Comparison of ENCODE assay signal across 8 cellular contexts in the genomic region with DNA sequence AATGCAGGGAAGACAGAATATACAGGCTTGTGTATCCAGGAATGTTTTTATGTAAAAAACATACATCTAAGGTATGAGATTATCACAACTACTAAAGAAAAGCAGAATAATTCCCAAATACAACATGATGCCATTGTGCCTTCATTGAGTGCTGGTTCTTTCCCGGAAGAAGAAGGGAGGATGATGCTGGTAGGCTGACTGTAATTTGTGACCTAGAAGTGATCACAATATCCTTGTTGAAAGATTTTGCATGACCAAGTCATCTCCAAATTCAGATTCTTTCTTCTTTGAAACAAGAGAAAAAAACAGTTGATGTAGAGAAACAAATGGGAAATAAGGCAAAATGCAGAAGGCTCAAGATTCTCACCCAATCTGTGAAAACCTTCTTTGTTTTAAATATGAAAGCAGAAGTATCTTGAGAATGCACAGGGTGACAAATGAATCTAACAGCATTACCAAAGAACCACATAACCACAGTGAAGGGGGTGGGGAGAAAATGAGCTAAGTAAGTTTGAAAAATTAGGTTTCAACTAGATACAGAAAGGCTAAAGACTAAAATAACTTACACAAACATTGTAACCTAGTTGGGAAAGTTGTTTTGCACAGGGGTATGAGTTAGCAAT. TPM values are rescaled to one million over a fixed set of nuclear protein-coding genes. Genes with fewer than 3 reads are reported as not detected.
DNase-seq lines count a peak whose midpoint lies in the region; ATAC-seq and TF ChIP-seq lines count a peak whose summit lies in the region.

No MANE protein-coding gene starts in this region.

- H3K27ac ChIP-seq in DND-41 (ENCODE audit: low read length) = no peak overlapping the region
- H3K27ac ChIP-seq in prostate gland = no peak overlapping the region

- no peaks in the 10 kb centered on the region for H3K79me2 ChIP-seq in DND-41 (ENCODE audit: insufficient read depth, low read length)

- no peak overlapping the region for H3K4me2 ChIP-seq in DND-41 (ENCODE audit: insufficient read depth, low read length)

- TF ChIP-seq CTCF in DND-41 (IDR thresholded peaks at IDR 0.05; ENCODE audit: borderline replicate concordance, extremely low read depth, low read length, poor library complexity, severe bottlenecking) (no peak), prostate gland (IDR thresholded peaks at IDR 0.05) (no peak)

- DNase-seq in DND-41 (no peak), dedifferentiated amniotic fluid mesenchymal stem cell (ENCODE audit: extremely low spot score) (no peak), prostate gland (ENCODE audit: low spot score) (no peak), iPS-NIHi7 (ENCODE audit: extremely low spot score) (no peak), NCI-H1105 (lab: John Stamatoyannopoulos, UW) (no peak)
- DNase-seq in activated T-helper 2 cell treated with anti-CD3 and anti-CD28 coated beads, Interferon-gamma antibody, Interleukin-2, Interleukin-4, amounts not matched to agents 10 μg/mL and 5 μg/mL and 100 μg/mL, durations not matched to agents 14 hours and 24 hours and 36 hours (ENCODE audit: low spot score) = peak; percentile 10

- no peaks in the 10 kb centered on the region for H3K9me3 ChIP-seq in DND-41 (ENCODE audit: insufficient read depth, low read length, severe bottlenecking)
- H3K9me3 ChIP-seq in prostate gland = no peaks in the 10 kb centered on the region

- intact Hi-C loops in activated T-helper 2 cell treated with anti-CD3 and anti-CD28 coated beads, Interferon-gamma antibody, Interleukin-2, Interleukin-4, amounts not matched to agents 10 μg/mL and 5 μg/mL and 100 μg/mL, durations not matched to agents 14 hours and 24 hours and 36 hours (cut with micrococcal nuclease) = loop anchor here (1.0 to 5.0 kb wide), 2 partner anchors 20 to 346 kb away; partner anchors contain the start of genes ANKRD49, MRE11 and PANX1
- intact Hi-C loops in prostate gland (cut with DNase I) = no loop called here

- peaks cover 70% of the 10 kb centered on the region for H3K36me3 Mint-ChIP-seq in activated T-helper 2 cell treated with anti-CD3 and anti-CD28 coated beads, Interferon-gamma antibody, Interleukin-2, Interleukin-4, amounts not matched to agents 10 μg/mL and 5 μg/mL and 100 μg/mL, durations not matched to agents 14 hours and 24 hours and 36 hours (ENCODE audit: low read depth)

- H4K20me1 ChIP-seq in DND-41 (ENCODE audit: insufficient read depth, low read length) = no peaks in the 10 kb centered on the region

- TF ChIP-seq POLR2A in prostate gland (IDR thresholded peaks at IDR 0.05) = no peak

- H3K4me3 Mint-ChIP-seq in activated T-helper 2 cell treated with anti-CD3 and anti-CD28 coated beads, Interferon-gamma antibody, Interleukin-2, Interleukin-4, amounts not matched to agents 10 μg/mL and 5 μg/mL and 100 μg/mL, durations not matched to agents 14 hours and 24 hours and 36 hours (ENCODE audit: low read depth) = peak overlapping the region; percentile 46

- H3K27ac Mint-ChIP-seq in activated T-helper 2 cell treated with anti-CD3 and anti-CD28 coated beads, Interferon-gamma antibody, Interleukin-2, Interleukin-4, amounts not matched to agents 10 μg/mL and 5 μg/mL and 100 μg/mL, durations not matched to agents 14 hours and 24 hours and 36 hours = peak overlapping the region; percentile 82

- H3K4me1 ChIP-seq in DND-41 (ENCODE audit: insufficient read depth, low read length) (no peaks in the 10 kb centered on the region), prostate gland (replicated peaks) (no peaks in the 10 kb centered on the region)

- H3K9me3 Mint-ChIP-seq in activated T-helper 2 cell treated with anti-CD3 and anti-CD28 coated beads, Interferon-gamma antibody, Interleukin-2, Interleukin-4, amounts not matched to agents 10 μg/mL and 5 μg/mL and 100 μg/mL, durations not matched to agents 14 hours and 24 hours and 36 hours = no peaks in the 10 kb centered on the region

- peaks cover 48% of the 10 kb centered on the region for H3K4me1 Mint-ChIP-seq in activated T-helper 2 cell treated with anti-CD3 and anti-CD28 coated beads, Interferon-gamma antibody, Interleukin-2, Interleukin-4, amounts not matched to agents 10 μg/mL and 5 μg/mL and 100 μg/mL, durations not matched to agents 14 hours and 24 hours and 36 hours (ENCODE audit: low read depth)

- 90% methylated on average over 1 of the region's 1 CpG for WGBS in prostate gland

- peak; percentile 78 for ATAC-seq in DND-41 (ENCODE audit: insufficient read depth, low read depth)
- peak; percentile 81 for ATAC-seq in GM19467 (IDR thresholded peaks at IDR 0.05; ENCODE audit: unreplicated experiment)
- peak; percentile 80 for ATAC-seq in HG03439 (IDR thresholded peaks at IDR 0.05; ENCODE audit: unreplicated experiment)

- no peak overlapping the region for H3K9ac ChIP-seq in DND-41 (ENCODE audit: low read depth, low read length)

- no peak overlapping the region for H3K4me3 ChIP-seq in DND-41 (ENCODE audit: low read depth in 1 of 2, low read length in 2 of 2)
- H3K4me3 ChIP-seq in prostate gland = no peak overlapping the region

- no peak overlapping the region for H2AFZ ChIP-seq in DND-41 (ENCODE audit: low read depth, low read length)

- no peaks in the 10 kb centered on the region for H3K27me3 Mint-ChIP-seq in activated T-helper 2 cell treated with anti-CD3 and anti-CD28 coated beads, Interferon-gamma antibody, Interleukin-2, Interleukin-4, amounts not matched to agents 10 μg/mL and 5 μg/mL and 100 μg/mL, durations not matched to agents 14 hours and 24 hours and 36 hours (ENCODE audit: low read depth)

- H3K36me3 ChIP-seq in DND-41 (ENCODE audit: insufficient read depth, low read length) (peaks cover 88% of the 10 kb centered on the region), prostate gland (no peaks in the 10 kb centered on the region)

- H3K27me3 ChIP-seq in DND-41 (ENCODE audit: insufficient read depth, low read length, poor library complexity) = no peaks in the 10 kb centered on the region
- H3K27me3 ChIP-seq in prostate gland (replicated peaks; ENCODE audit: insufficient read depth) = no peaks in the 10 kb centered on the region

RNA-seq across cellular contexts. Expression of gene MRE11, which starts 20.4 kb away (rescaled TPM):
- 45.8 and 47.4 TPM in 2 replicates for total RNA-seq in activated T-helper 2 cell treated with anti-CD3 and anti-CD28 coated beads, Interferon-gamma antibody, Interleukin-2, Interleukin-4, amounts not matched to agents 10 μg/mL and 5 μg/mL and 100 μg/mL, durations not matched to agents 14 hours and 24 hours and 36 hours
- 10 to 100 TPM; 12.3 to 14.1 TPM for total RNA-seq in prostate gland

RNA-seq across cellular contexts. Expression of gene ANKRD49, which starts 20.5 kb away (rescaled TPM):
- 19.4 and 20.7 TPM in 2 replicates for total RNA-seq in activated T-helper 2 cell treated with anti-CD3 and anti-CD28 coated beads, Interferon-gamma antibody, Interleukin-2, Interleukin-4, amounts not matched to agents 10 μg/mL and 5 μg/mL and 100 μg/mL, durations not matched to agents 14 hours and 24 hours and 36 hours
- total RNA-seq in prostate gland = 10 to 100 TPM; 11.6 to 15.6 TPM

RNA-seq across cellular contexts. Expression of gene C11orf97, which starts 39.0 kb away (rescaled TPM):
- total RNA-seq in activated T-helper 2 cell treated with anti-CD3 and anti-CD28 coated beads, Interferon-gamma antibody, Interleukin-2, Interleukin-4, amounts not matched to agents 10 μg/mL and 5 μg/mL and 100 μg/mL, durations not matched to agents 14 hours and 24 hours and 36 hours = not detected in 2 replicates
- not detected for total RNA-seq in prostate gland
